In the genomic region with DNA sequence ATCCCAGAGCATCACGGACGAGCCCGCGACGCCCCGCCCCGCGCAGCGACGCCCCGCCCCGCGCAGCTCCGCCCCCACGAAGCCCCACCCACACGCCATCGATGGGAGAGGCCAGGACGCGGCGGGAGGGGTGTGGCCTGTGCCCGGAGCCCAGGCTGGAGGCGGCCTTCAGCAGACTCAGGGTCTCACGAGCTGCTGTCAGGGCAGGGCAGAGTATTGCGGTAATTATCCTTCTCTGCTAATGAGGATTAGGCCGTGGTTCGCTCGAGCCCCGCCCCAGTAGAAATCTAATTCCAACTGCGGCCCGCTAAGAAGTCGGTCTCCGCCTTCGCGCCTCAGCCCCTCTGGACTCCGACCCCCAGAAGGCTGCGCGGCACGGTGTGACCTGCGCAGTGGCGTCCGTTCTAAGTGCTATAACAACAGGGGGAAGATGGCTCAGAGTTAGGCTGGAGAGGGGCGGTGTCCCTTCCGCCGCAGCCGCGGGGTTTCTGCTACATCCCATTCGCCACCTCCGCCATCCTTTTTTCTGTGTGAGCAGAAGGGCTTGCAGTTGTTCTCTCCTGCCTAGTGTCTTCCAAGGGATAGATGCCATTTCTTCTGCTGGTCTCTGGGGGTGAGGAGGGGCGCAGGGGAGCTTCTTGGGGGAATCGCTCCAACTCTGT, we compare ENCODE assay signal across 8 cellular contexts. TPM values are rescaled to one million over a fixed set of nuclear protein-coding genes. Genes with fewer than 3 reads are reported as not detected.
DNase-seq lines count a peak whose midpoint lies in the region; ATAC-seq, FAIRE-seq and TF ChIP-seq lines count a peak whose summit lies in the region.

No MANE protein-coding gene starts in this region.

- DNase-seq in C1 segment of cervical spinal cord (lab: John Stamatoyannopoulos, UW), result peak; percentile 88 to 99 (median 98)
- DNase-seq in NCI-H526 treated with DMSO at 0.1 percent for 48 hours (lab: John Stamatoyannopoulos, UW), result peak; percentile 97
- DNase-seq in activated CD4-positive, alpha-beta T cell treated with anti-CD3 and anti-CD28 coated beads, Interleukin-2, amount 50 U/mL, for 1 hour, result peak; percentile 89
- DNase-seq in HepG2 (ENCODE audit: low spot score), result peak; percentile 90
- peak; percentile 82 to 92 for DNase-seq in stimulated activated CD4-positive, alpha-beta T cell treated with anti-CD3 and anti-CD28 coated beads, Interleukin-2, amount 100 ng/mL, for 48 hours

- H3K4me3 Mint-ChIP-seq in dendritic cell treated with granulocyte-macrophage colony-stimulating factor and Interleukin-4, amounts not matched to agents 40 ng/mL and 50 ng/mL, for 4 days, result peak overlapping the region; percentile 92

- H4K20me1 ChIP-seq in HepG2 (ENCODE audit: insufficient read depth, low read length), result peaks cover 18% of the 10 kb centered on the region

- no peaks in the 10 kb centered on the region for H3K27me3 Mint-ChIP-seq in dendritic cell treated with granulocyte-macrophage colony-stimulating factor and Interleukin-4, amounts not matched to agents 40 ng/mL and 50 ng/mL, for 4 days

- H3K36me3 ChIP-seq in HepG2 (replicated peaks in 1 of 2; ENCODE audit: control insufficient read depth in 1 of 2, insufficient read depth in 2 of 2, low read length in 2 of 2), result no peaks in the 10 kb centered on the region

- H3K9me3 ChIP-seq in HepG2 (ENCODE audit: low read length), result peaks cover 10% of the 10 kb centered on the region; the same call in 1 of the 2 replicates

- H3K4me3 ChIP-seq in HepG2 (replicated peaks in 1 of 3; ENCODE audit: insufficient read depth in 1 of 3, low read depth in 2 of 3, low read length in 3 of 3), result peak overlapping the region; percentile 78 to 100 (median 93)

- peaks cover 41% of the 10 kb centered on the region for H3K4me1 ChIP-seq in HepG2 (ENCODE audit: insufficient read depth, low read length)

- TF ChIP-seq EP300 in HepG2 (IDR thresholded peaks at IDR 0.05; ENCODE audit: low read depth in 2 of 2, low read length in 2 of 2) (no peak), HepG2 (CRISPR knock-in tag; IDR thresholded peaks at IDR 0.05; ENCODE audit: borderline replicate concordance) (no peak)

- peak overlapping the region; percentile 90 for H3K27ac ChIP-seq in HepG2 (ENCODE audit: extremely low read length, insufficient read depth, low read length)

- ATAC-seq in GM19351 (IDR thresholded peaks at IDR 0.05; ENCODE audit: unreplicated experiment) (peak; percentile 93), HG03520 (IDR thresholded peaks at IDR 0.05; ENCODE audit: unreplicated experiment) (peak; percentile 96), HepG2 (peak; percentile 98)

- peaks cover 18% of the 10 kb centered on the region for H3K36me3 Mint-ChIP-seq in dendritic cell treated with granulocyte-macrophage colony-stimulating factor and Interleukin-4, amounts not matched to agents 40 ng/mL and 50 ng/mL, for 4 days (ENCODE audit: low read depth)

- no peak; the same call in 1 of the 2 replicates for TF ChIP-seq RAD21 in HepG2 (CRISPR knock-in tag; IDR thresholded peaks at IDR 0.05)

- intact Hi-C loops in dendritic cell treated with granulocyte-macrophage colony-stimulating factor and Interleukin-4, amounts not matched to agents 40 ng/mL and 50 ng/mL, for 4 days (cut with micrococcal nuclease), result loop anchor here (1.0 to 10.0 kb wide), 6 partner anchors 24 to 568 kb away; a partner anchor contains a TSS
- intact Hi-C loops in HepG2 (cut with micrococcal nuclease; ENCODE audit: unreplicated experiment), result loop anchor here (2.0 to 5.0 kb wide), 3 partner anchors 46 to 571 kb away; a partner anchor contains a TSS

- peak; percentile 18; the same call in 1 of the 2 replicates for TF ChIP-seq CTCF in HepG2 (CRISPR knock-in tag; IDR thresholded peaks at IDR 0.05)

- peak overlapping the region; percentile 80 for H2AFZ ChIP-seq in HepG2 (ENCODE audit: low read length)

- in situ Hi-C loops in HepG2 (cut with HindIII; ENCODE audit: extremely low pct_ligation_motif_present, low pct_unique_long_range_greater_than_20kb), result no loop called here

- POLR2A ChIA-PET in HepG2 (lab: Yijun Ruan, JAX), result interaction anchor here (0.8 to 2.9 kb wide), 12 partner anchors 10 to 567 kb away, joined by 3 to 17 read pairs (median 4); a partner anchor contains a TSS

- 0% methylated on average over 11 of the region's 50 CpGs for WGBS in HepG2 (ENCODE audit: low lambda C conversion rate)

- H3K4me1 Mint-ChIP-seq in dendritic cell treated with granulocyte-macrophage colony-stimulating factor and Interleukin-4, amounts not matched to agents 40 ng/mL and 50 ng/mL, for 4 days (ENCODE audit: low read depth), result peaks cover 28% of the 10 kb centered on the region

- peaks cover 23% of the 10 kb centered on the region for H3K9me3 Mint-ChIP-seq in dendritic cell treated with granulocyte-macrophage colony-stimulating factor and Interleukin-4, amounts not matched to agents 40 ng/mL and 50 ng/mL, for 4 days

- no peaks in the 10 kb centered on the region for H3K27me3 ChIP-seq in HepG2 (ENCODE audit: control insufficient read depth in 1 of 2, insufficient read depth in 2 of 2, low read length in 2 of 2)

- H3K79me2 ChIP-seq in HepG2 (ENCODE audit: insufficient read depth, low read length), result peaks cover 44% of the 10 kb centered on the region

- no TSS peak for BruUV-seq in HepG2 (replicated peaks; lab: Mats Ljungman, UMichigan)

- CTCF ChIA-PET in HepG2 (lab: Yijun Ruan, JAX; ENCODE audit: low intra/inter-chr PET ratio, low total read pairs), result no interaction called here

- H3K4me2 ChIP-seq in HepG2 (ENCODE audit: low read depth, low read length), result peak overlapping the region; percentile 80

- peak; percentile 49 for FAIRE-seq in HepG2 (lab: Jason Lieb, UNC)

- TF ChIP-seq POLR2A in HepG2 (IDR thresholded peaks at IDR 0.05; ENCODE audit: insufficient read depth in 1 of 2, low read depth in 2 of 2, low read length in 2 of 2), result peak; percentile 46 to 78; a peak in 3 of 4 replicates

- peak overlapping the region; percentile 91 for H3K27ac Mint-ChIP-seq in dendritic cell treated with granulocyte-macrophage colony-stimulating factor and Interleukin-4, amounts not matched to agents 40 ng/mL and 50 ng/mL, for 4 days

- H3K9ac ChIP-seq in HepG2 (ENCODE audit: insufficient read depth, low read depth, low read length), result peak overlapping the region; percentile 97

TF ChIP-seq in HepG2, 621 proteins besides CTCF, POLR2A, EP300 and RAD21 (continues in another document):
- TF ChIP-seq MATR3 (CRISPR knock-in tag; IDR thresholded peaks at IDR 0.05), result no peak
- no peak for TF ChIP-seq POLR2AphosphoS2 (IDR thresholded peaks at IDR 0.05; ENCODE audit: low read depth, low read length)
- TF ChIP-seq SMAD1 (CRISPR knock-in tag; IDR thresholded peaks at IDR 0.05; ENCODE audit: borderline replicate concordance, low read depth), result peak; percentile 50; the same call in 1 of the 2 replicates

RNA-seq across cellular contexts. Expression of a gene that starts 0.3 kb away (rescaled TPM):
- 22.8 and 34.0 TPM in 2 replicates for total RNA-seq in HepG2 (2016; rRNA removed; fragmentation: Illumina TruSeq; extraction: Trizol)
- total RNA-seq in HepG2 (2016; cell fraction: cytosol; rRNA removed; fragmentation: Illumina TruSeq; extraction: Trizol; ENCODE audit: low read depth), result 16.1 and 17.7 TPM in 2 replicates
- 20.7 and 28.8 TPM in 2 replicates for total RNA-seq in HepG2 (2016; cell fraction: insoluble cytoplasmic fraction; rRNA removed; fragmentation: Illumina TruSeq; extraction: Trizol)
- total RNA-seq in HepG2 (2016; cell fraction: membrane; rRNA removed; fragmentation: Illumina TruSeq; extraction: Trizol), result 18.3 and 19.0 TPM in 2 replicates
- total RNA-seq in HepG2 (2016; cell fraction: nucleus; rRNA removed; fragmentation: Illumina TruSeq; extraction: Trizol), result 33.8 and 36.2 TPM in 2 replicates
- 9.6 and 16.9 TPM in 2 replicates for polyA plus RNA-seq in HepG2 (2011; rRNA removed)
- 4.9 and 7.5 TPM in 2 replicates for polyA plus RNA-seq in HepG2 (2011; cell fraction: cytosol; rRNA removed)
- 3.7 and 5.4 TPM in 2 replicates for polyA plus RNA-seq in HepG2 (2011; cell fraction: nucleus; rRNA removed)
- polyA plus RNA-seq in HepG2 (2012), result 22.4 and 29.1 TPM in 2 replicates
- polyA plus RNA-seq in HepG2 (2016; cell fraction: cytosol; fragmentation: Illumina TruSeq; extraction: Trizol; ENCODE audit: low read depth), result 6.0 and 6.1 TPM in 2 replicates
- 24.5 and 27.3 TPM in 2 replicates for polyA plus RNA-seq in HepG2 (2016; cell fraction: insoluble cytoplasmic fraction; fragmentation: Illumina TruSeq; extraction: Trizol; ENCODE audit: low read depth)
- 13.7 and 13.9 TPM in 2 replicates for polyA plus RNA-seq in HepG2 (2016; cell fraction: membrane; fragmentation: Illumina TruSeq; extraction: Trizol; ENCODE audit: low read depth)
- 42.4 and 45.3 TPM in 2 replicates for polyA plus RNA-seq in HepG2 (2016; cell fraction: nucleus; fragmentation: Illumina TruSeq; extraction: Trizol; ENCODE audit: insufficient read depth, low read depth)
- polyA minus RNA-seq in HepG2 (2011; rRNA and poly(A)+ RNA removed; ENCODE audit: low replicate concordance), result 2.7 and 3.2 TPM in 2 replicates
- polyA minus RNA-seq in HepG2 (2011; cell fraction: cytosol; rRNA and poly(A)+ RNA removed), result 5.7 and 7.7 TPM in 2 replicates
- polyA minus RNA-seq in HepG2 (2011; cell fraction: nucleus; rRNA and poly(A)+ RNA removed), result 28.3 and 30.0 TPM in 2 replicates

RNA-seq across cellular contexts. Expression of a gene that starts 46.3 kb away (rescaled TPM):
- total RNA-seq in HepG2 (2016; rRNA removed; fragmentation: Illumina TruSeq; extraction: Trizol), result 14.2 and 15.1 TPM in 2 replicates
- total RNA-seq in HepG2 (2016; cell fraction: cytosol; rRNA removed; fragmentation: Illumina TruSeq; extraction: Trizol; ENCODE audit: low read depth), result 16.3 and 18.5 TPM in 2 replicates
- total RNA-seq in HepG2 (2016; cell fraction: insoluble cytoplasmic fraction; rRNA removed; fragmentation: Illumina TruSeq; extraction: Trizol), result 14.5 and 17.3 TPM in 2 replicates
- total RNA-seq in HepG2 (2016; cell fraction: membrane; rRNA removed; fragmentation: Illumina TruSeq; extraction: Trizol), result 19.1 and 19.9 TPM in 2 replicates
- 11.1 and 12.8 TPM in 2 replicates for total RNA-seq in HepG2 (2016; cell fraction: nucleus; rRNA removed; fragmentation: Illumina TruSeq; extraction: Trizol)
- polyA plus RNA-seq in HepG2 (2011; rRNA removed), result 13.1 and 18.6 TPM in 2 replicates
- polyA plus RNA-seq in HepG2 (2011; cell fraction: cytosol; rRNA removed), result 11.4 and 12.2 TPM in 2 replicates
- polyA plus RNA-seq in HepG2 (2011; cell fraction: nucleus; rRNA removed), result 12.4 and 12.9 TPM in 2 replicates
- polyA plus RNA-seq in HepG2 (2012), result 13.8 and 14.7 TPM in 2 replicates
- polyA plus RNA-seq in HepG2 (2016; cell fraction: cytosol; fragmentation: Illumina TruSeq; extraction: Trizol; ENCODE audit: low read depth), result 17.6 and 18.4 TPM in 2 replicates
- 20.5 and 21.8 TPM in 2 replicates for polyA plus RNA-seq in HepG2 (2016; cell fraction: insoluble cytoplasmic fraction; fragmentation: Illumina TruSeq; extraction: Trizol; ENCODE audit: low read depth)
- 17.7 and 19.3 TPM in 2 replicates for polyA plus RNA-seq in HepG2 (2016; cell fraction: membrane; fragmentation: Illumina TruSeq; extraction: Trizol; ENCODE audit: low read depth)
- polyA plus RNA-seq in HepG2 (2016; cell fraction: nucleus; fragmentation: Illumina TruSeq; extraction: Trizol; ENCODE audit: insufficient read depth, low read depth), result 16.9 and 19.9 TPM in 2 replicates
- polyA minus RNA-seq in HepG2 (2011; rRNA and poly(A)+ RNA removed; ENCODE audit: low replicate concordance), result 8.1 and 14.2 TPM in 2 replicates
- polyA minus RNA-seq in HepG2 (2011; cell fraction: cytosol; rRNA and poly(A)+ RNA removed), result 6.9 and 7.9 TPM in 2 replicates
- polyA minus RNA-seq in HepG2 (2011; cell fraction: nucleus; rRNA and poly(A)+ RNA removed), result 16.7 and 23.4 TPM in 2 replicates

Comparison
In these comparisons a context has a peak if more than half of its experiments do, and no peak if none do; other contexts are left out.
1. Peak in every context shown above with its lines: DNase-seq, ATAC-seq, H3K4me3 ChIP-seq and H3K27ac ChIP-seq.